Comparison of ENCODE assay signal across 8 cellular contexts in the genomic region with DNA sequence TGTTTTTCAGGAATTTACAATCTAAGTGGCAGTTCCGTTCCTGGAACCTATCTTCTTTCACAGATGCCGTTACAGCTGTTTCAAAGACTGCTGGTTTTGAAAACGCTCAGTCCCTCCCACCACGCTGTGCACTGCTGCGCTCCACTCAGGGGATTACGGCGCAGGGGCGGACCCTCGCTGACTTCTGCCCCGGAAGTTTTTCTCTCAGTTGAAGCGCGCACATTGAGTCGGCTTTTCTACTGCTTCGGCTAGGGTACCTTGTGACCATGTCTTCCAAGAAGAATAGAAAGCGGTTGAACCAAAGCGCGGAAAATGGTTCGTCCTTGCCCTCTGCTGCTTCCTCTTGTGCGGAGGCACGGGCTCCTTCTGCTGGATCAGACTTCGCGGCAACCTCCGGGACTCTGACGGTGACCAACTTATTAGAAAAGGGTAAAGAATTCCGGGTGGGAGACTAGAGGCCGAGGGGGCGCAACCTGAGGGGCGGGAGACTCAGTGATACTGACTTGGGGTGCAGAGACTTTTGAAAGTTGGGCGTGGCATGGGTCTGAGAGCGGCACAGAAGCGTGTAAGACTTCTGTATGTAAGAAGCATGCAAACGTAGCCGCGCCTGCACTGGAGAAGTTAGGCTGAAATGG. TPM values are rescaled to one million over a fixed set of nuclear protein-coding genes. Genes with fewer than 3 reads are reported as not detected.
DNase-seq lines count a peak whose midpoint lies in the region; ATAC-seq and TF ChIP-seq lines count a peak whose summit lies in the region.

No MANE protein-coding gene starts in this region.

- CTCF ChIA-PET in WTC11 (lab: Charles Lee): interaction anchor here (1.0 to 1.4 kb wide), 6 partner anchors 8 to 206 kb away, joined by 3 to 7 read pairs (median 5); partner anchors contain the start of gene BBS12

- peak; percentile 91 for ATAC-seq in GM18873 (IDR thresholded peaks at IDR 0.05; ENCODE audit: low FRiP score, unreplicated experiment)
- peak; percentile 95 for ATAC-seq in HG03135 (IDR thresholded peaks at IDR 0.05; ENCODE audit: unreplicated experiment)
- peak; percentile 92 for ATAC-seq in WTC11

- DNase-seq in ACHN: peak; percentile 80
- DNase-seq in NCI-H2227 treated with DMSO at 0.1 percent for 48 hours (lab: John Stamatoyannopoulos, UW): peak; percentile 63
- peak; percentile 82 for DNase-seq in WTC11 (ENCODE audit: low spot score)
- DNase-seq in caudate nucleus (lab: John Stamatoyannopoulos, UW): peak; percentile 36 to 95 (median 81)
- DNase-seq in inferior parietal cortex (ENCODE audit: extremely low spot score): peak; percentile 96
- peak; percentile 77 to 84 (median 82) for DNase-seq in stimulated activated CD4-positive, alpha-beta T cell treated with anti-CD3 and anti-CD28 coated beads, Interleukin-12 subunit alpha, Interleukin-12 subunit beta, amount 100 ng/mL, for 48 hours (ENCODE audit: low read depth in 2 of 3, low spot score in 1 of 3)

- peak overlapping the region; percentile 94 for H3K27ac Mint-ChIP-seq in WTC11

- no peaks in the 10 kb centered on the region for H3K36me3 Mint-ChIP-seq in WTC11

- no peak overlapping the region for H3K27ac ChIP-seq in caudate nucleus (ENCODE audit: low read depth, low read length)

- H3K27me3 Mint-ChIP-seq in WTC11 (ENCODE audit: low read depth): no peaks in the 10 kb centered on the region

- H3K4me3 Mint-ChIP-seq in WTC11: no peak overlapping the region

- no peaks in the 10 kb centered on the region for H3K9me3 Mint-ChIP-seq in WTC11

- POLR2A ChIA-PET in WTC11 (lab: Charles Lee): interaction anchor here (0.9 to 1.8 kb wide), 3 partner anchors 20 to 190 kb away, joined by 3 to 6 read pairs (median 4); partner anchors contain the start of gene BBS12

- in situ Hi-C loops in ACHN (cut with HindIII; ENCODE audit: low pct_ligation_motif_present, low pct_unique_long_range_greater_than_20kb, low sequenced_read_pairs): loop anchor here (25.0 kb wide), 2 partner anchors 186 to 311 kb away; partner anchors contain the start of genes BBS12 and IL21

- TF ChIP-seq CTCF in WTC11 (IDR thresholded peaks at IDR 0.05): no peak

- peaks cover 9% of the 10 kb centered on the region for H3K4me1 Mint-ChIP-seq in WTC11

TF ChIP-seq in WTC11, 78 proteins besides CTCF, POLR2A, EP300 and RAD21:
- TF ChIP-seq FOXJ3 (CRISPR knock-in tag; IDR thresholded peaks at IDR 0.05; ENCODE audit: borderline replicate concordance): no peak
- peak; percentile 88 for TF ChIP-seq ETV6 (CRISPR knock-in tag; IDR thresholded peaks at IDR 0.05)
- TF ChIP-seq, protein P1, sequence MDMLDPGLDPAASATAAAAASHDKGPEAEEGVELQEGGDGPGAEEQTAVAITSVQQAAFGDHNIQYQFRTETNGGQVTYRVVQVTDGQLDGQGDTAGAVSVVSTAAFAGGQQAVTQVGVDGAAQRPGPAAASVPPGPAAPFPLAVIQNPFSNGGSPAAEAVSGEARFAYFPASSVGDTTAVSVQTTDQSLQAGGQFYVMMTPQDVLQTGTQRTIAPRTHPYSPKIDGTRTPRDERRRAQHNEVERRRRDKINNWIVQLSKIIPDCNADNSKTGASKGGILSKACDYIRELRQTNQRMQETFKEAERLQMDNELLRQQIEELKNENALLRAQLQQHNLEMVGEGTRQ (CRISPR knock-in tag; IDR thresholded peaks at IDR 0.05): peak; percentile 46; the same call in 1 of the 2 replicates
- TF ChIP-seq GABPB1 (CRISPR knock-in tag; IDR thresholded peaks at IDR 0.05): peak; percentile 83
- TF ChIP-seq SP1 (CRISPR knock-in tag; conservative IDR thresholded peaks at IDR 0.05): peak; percentile 92
- TF ChIP-seq EMX1 (CRISPR knock-in tag; IDR thresholded peaks at IDR 0.05): no peak
- peak; percentile 91 for TF ChIP-seq FOXK1 (CRISPR knock-in tag; IDR thresholded peaks at IDR 0.05)
- 0 out of 2 replicates have a peak, but pooled peaks have one; percentile 43 for TF ChIP-seq ARID4B (CRISPR knock-in tag; IDR thresholded peaks at IDR 0.05; ENCODE audit: borderline replicate concordance)
- peak; percentile 91 for TF ChIP-seq NR2C2 (CRISPR knock-in tag; IDR thresholded peaks at IDR 0.05)
- TF ChIP-seq, protein P2, sequence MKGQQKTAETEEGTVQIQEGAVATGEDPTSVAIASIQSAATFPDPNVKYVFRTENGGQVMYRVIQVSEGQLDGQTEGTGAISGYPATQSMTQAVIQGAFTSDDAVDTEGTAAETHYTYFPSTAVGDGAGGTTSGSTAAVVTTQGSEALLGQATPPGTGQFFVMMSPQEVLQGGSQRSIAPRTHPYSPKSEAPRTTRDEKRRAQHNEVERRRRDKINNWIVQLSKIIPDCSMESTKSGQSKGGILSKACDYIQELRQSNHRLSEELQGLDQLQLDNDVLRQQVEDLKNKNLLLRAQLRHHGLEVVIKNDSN (CRISPR knock-in tag; IDR thresholded peaks at IDR 0.05): 0 out of 2 replicates have a peak, but pooled peaks have one; percentile 41
- no peak for TF ChIP-seq ERG (CRISPR knock-in tag; IDR thresholded peaks at IDR 0.05)
- TF ChIP-seq, protein P3, sequence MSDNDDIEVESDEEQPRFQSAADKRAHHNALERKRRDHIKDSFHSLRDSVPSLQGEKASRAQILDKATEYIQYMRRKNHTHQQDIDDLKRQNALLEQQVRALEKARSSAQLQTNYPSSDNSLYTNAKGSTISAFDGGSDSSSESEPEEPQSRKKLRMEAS (CRISPR knock-in tag; IDR thresholded peaks at IDR 0.05): peak; percentile 58; the same call in 1 of the 2 replicates
TF ChIP-seq in WTC11: peak in this region for 9.

RNA-seq across cellular contexts. Expression of gene NUDT6, which starts 0.6 kb away (rescaled TPM):
- 8.0 to 8.7 TPM (median 8.4 TPM) in 3 replicates for total RNA-seq in WTC11 (2021)
